In genomic region chr11:126359431-126360048, GRCh38 we compare ENCODE assay signal across 1 cellular context.
TF ChIP-seq lines count a peak whose summit lies in the region.

No MANE protein-coding gene starts in this region.

TF ChIP-seq in HEK293, 187 proteins besides CTCF, POLR2A, EP300 and RAD21 (continued from another document):
- TF ChIP-seq ZNF704 (tag by site-specific recombination; IDR thresholded peaks at IDR 0.05) (no peak), ZNF529 (tag by site-specific recombination; IDR thresholded peaks at IDR 0.05; ENCODE audit: insufficient replicate concordance) (no peak), SP2 (tag by site-specific recombination; IDR thresholded peaks at IDR 0.05) (peak; percentile 30; the same call in 1 of the 2 replicates), EGR2 (tag by site-specific recombination; IDR thresholded peaks at IDR 0.05; ENCODE audit: low read depth) (peak; percentile 33; the same call in 1 of the 2 replicates)
TF ChIP-seq in HEK293: peak in this region for 4.
